Comparison of ENCODE assay signal across 8 cellular contexts in genomic region chr1:154784924-154785531, GRCh38.
DNase-seq lines count a peak whose midpoint lies in the region; ATAC-seq, FAIRE-seq and TF ChIP-seq lines count a peak whose summit lies in the region.

No MANE protein-coding gene starts in this region.

- H3K36me3 ChIP-seq in Caco-2 (ENCODE audit: control insufficient read depth, insufficient read depth, low read length) (no peaks in the 10 kb centered on the region), Karpas-422 (ENCODE audit: insufficient read depth, low read length) (peaks cover 18% of the 10 kb centered on the region), astrocyte (ENCODE audit: insufficient read depth, low read length) (no peaks in the 10 kb centered on the region), Peyer's patch (no peaks in the 10 kb centered on the region)

- no peaks in the 10 kb centered on the region for H3K9me2 ChIP-seq in Karpas-422 (replicated peaks; ENCODE audit: insufficient read depth, low read length)

- no peak for FAIRE-seq in astrocyte (lab: Jason Lieb, UNC)

- ATAC-seq in sciatic nerve, result no peak

- H3K9me3 ChIP-seq in Caco-2, result no peaks in the 10 kb centered on the region
- no peaks in the 10 kb centered on the region for H3K9me3 ChIP-seq in Karpas-422 (ENCODE audit: low read length)
- H3K9me3 ChIP-seq in astrocyte (ENCODE audit: insufficient read depth, low read depth, low read length), result no peaks in the 10 kb centered on the region
- H3K9me3 ChIP-seq in Peyer's patch, result no peaks in the 10 kb centered on the region

- no peaks in the 10 kb centered on the region for H3K27me3 ChIP-seq in Caco-2 (replicated peaks; ENCODE audit: control insufficient read depth, insufficient read depth, low read length)
- H3K27me3 ChIP-seq in Karpas-422 (ENCODE audit: low read length), result no peaks in the 10 kb centered on the region
- peaks cover 7% of the 10 kb centered on the region for H3K27me3 ChIP-seq in astrocyte (ENCODE audit: insufficient read depth, low read length)
- no peaks in the 10 kb centered on the region for H3K27me3 ChIP-seq in Peyer's patch

- no peak for TF ChIP-seq POLR2A in Peyer's patch (IDR thresholded peaks at IDR 0.05)

- CTCF ChIA-PET in Caco-2 (lab: Charles Lee), result interaction anchor here (0.8 kb wide), 1 partner anchor 24 kb away, joined by 3 read pairs; no protein-coding TSS in a partner anchor

- peak; percentile 68 to 71 for DNase-seq in Caco-2
- DNase-seq in GM20000 (ENCODE audit: low spot score), result peak; percentile 83
- DNase-seq in Karpas-422, result no peak
- no peak for DNase-seq in astrocyte (ENCODE audit: low read depth)
- DNase-seq in stimulated activated CD8-positive, alpha-beta memory T cell treated with anti-CD3 and anti-CD28 coated beads, Interleukin-15, amount 100 ng/mL, for 4 hours (ENCODE audit: low read depth in 2 of 2), result peak; percentile 8 to 24
- DNase-seq in sciatic nerve (ENCODE audit: low spot score), result no peak
- DNase-seq in Peyer's patch, result no peak
- no peak for DNase-seq in HPDE6-E6E7 (ENCODE audit: extremely low spot score)

- TF ChIP-seq CTCF in Caco-2 (IDR thresholded peaks at IDR 0.05; ENCODE audit: insufficient read depth in 1 of 2, low read depth in 1 of 2, low read length in 1 of 2, severe bottlenecking in 1 of 2, unreplicated experiment in 1 of 2) (no peak), GM20000 (IDR thresholded peaks at IDR 0.05; ENCODE audit: extremely low read depth, missing control alignments) (no peak), astrocyte (IDR thresholded peaks at IDR 0.05; ENCODE audit: insufficient read depth, low read depth, low read length) (no peak), Peyer's patch (IDR thresholded peaks at IDR 0.05) (no peak)

- H3K36me3 Mint-ChIP-seq in Caco-2 (ENCODE audit: insufficient read depth, unreplicated experiment) (no peaks in the 10 kb centered on the region), astrocyte (ENCODE audit: low read depth, unreplicated experiment) (no peaks in the 10 kb centered on the region)

- no TSS peak for BruUV-seq in Caco-2 (replicated peaks; lab: Mats Ljungman, UMichigan)

- POLR2A ChIA-PET in Caco-2 (lab: Charles Lee), result no interaction called here

- H3K27ac ChIP-seq in Karpas-422 (ENCODE audit: low read length) (0 out of 2 replicates have a peak overlapping the region, but pooled peaks have one; percentile 28), astrocyte (ENCODE audit: low read depth, low read length) (no peak overlapping the region), Peyer's patch (peak overlapping the region in 2 of 4 donors; percentile 25)

- H3K4me3 ChIP-seq in Caco-2 (ENCODE audit: low read depth, low read length) (no peak overlapping the region), Karpas-422 (ENCODE audit: low read length) (no peak overlapping the region), astrocyte (ENCODE audit: insufficient read depth, low read depth, low read length) (no peak overlapping the region), Peyer's patch (no peak overlapping the region)

- H2AFZ ChIP-seq in Karpas-422 (ENCODE audit: low read length) (no peak overlapping the region), astrocyte (ENCODE audit: low read depth, low read length) (no peak overlapping the region)

- H3K9me3 Mint-ChIP-seq in Caco-2 (ENCODE audit: unreplicated experiment), result no peaks in the 10 kb centered on the region
- H3K9me3 Mint-ChIP-seq in astrocyte (ENCODE audit: unreplicated experiment), result no peaks in the 10 kb centered on the region

- H4K20me1 ChIP-seq in Karpas-422 (ENCODE audit: insufficient read depth, low read depth, low read length) (no peaks in the 10 kb centered on the region), astrocyte (ENCODE audit: insufficient read depth, low read length) (no peaks in the 10 kb centered on the region)

- intact Hi-C loops in Caco-2 (cut with micrococcal nuclease; ENCODE audit: unreplicated experiment), result no loop called here
- intact Hi-C loops in sciatic nerve (cut with DNase I), result no loop called here

- H3K4me1 Mint-ChIP-seq in Caco-2 (ENCODE audit: low read depth, unreplicated experiment) (no peaks in the 10 kb centered on the region), astrocyte (ENCODE audit: low read depth, unreplicated experiment) (peaks cover 3% of the 10 kb centered on the region)

- H3K27me3 Mint-ChIP-seq in Caco-2 (ENCODE audit: insufficient read depth, unreplicated experiment) (no peaks in the 10 kb centered on the region), astrocyte (ENCODE audit: low read depth, unreplicated experiment) (peaks cover 27% of the 10 kb centered on the region)

- H3K79me2 ChIP-seq in Karpas-422 (ENCODE audit: low read length) (peaks cover 55% of the 10 kb centered on the region), astrocyte (ENCODE audit: insufficient read depth, low read length) (no peaks in the 10 kb centered on the region)

- H3K4me3 Mint-ChIP-seq in Caco-2 (ENCODE audit: unreplicated experiment), result no peak overlapping the region
- no peak overlapping the region for H3K4me3 Mint-ChIP-seq in astrocyte (ENCODE audit: unreplicated experiment)

- H3K4me2 ChIP-seq in Karpas-422 (ENCODE audit: low read depth, low read length, poor library complexity, severe bottlenecking), result no peak overlapping the region
- H3K4me2 ChIP-seq in astrocyte (ENCODE audit: low read length), result no peak overlapping the region

- H3K9ac ChIP-seq in Karpas-422 (ENCODE audit: low read length) (no peak overlapping the region), astrocyte (ENCODE audit: low read length) (no peak overlapping the region)

- H3K4me1 ChIP-seq in Caco-2 (peaks cover 4% of the 10 kb centered on the region; the same call in 1 of the 2 replicates), Karpas-422 (ENCODE audit: low read length) (peaks cover 14% of the 10 kb centered on the region), astrocyte (ENCODE audit: insufficient read depth, low read length) (no peaks in the 10 kb centered on the region), Peyer's patch (peaks cover 0 to 3% (median 0%) of the 10 kb centered on the region in 4 donors)

- H3K27ac Mint-ChIP-seq in Caco-2 (ENCODE audit: unreplicated experiment), result peak overlapping the region; percentile 41
- H3K27ac Mint-ChIP-seq in astrocyte (ENCODE audit: unreplicated experiment), result peak overlapping the region; percentile 55

Comparison
In these comparisons a context has a peak if more than half of its experiments do, and no peak if none do; other contexts are left out.
1. DNase-seq: peak in Caco-2 (2 of 2), GM20000 (single experiment) and stimulated activated CD8-positive, alpha-beta memory T cell treated with anti-CD3 and anti-CD28 coated beads, Interleukin-15, amount 100 ng/mL, for 4 hours (2 of 2); none in Karpas-422 (single experiment), astrocyte (single experiment), sciatic nerve (single experiment), Peyer's patch (0 of 3) and HPDE6-E6E7 (single experiment).